ENCODE assay signal across 8 cellular contexts in genomic region chr16:73056911-73057310, GRCh38. TPM values are rescaled to one million over a fixed set of nuclear protein-coding genes. Genes with fewer than 3 reads are reported as not detected.
DNase-seq lines count a peak whose midpoint lies in the region; ATAC-seq and TF ChIP-seq lines count a peak whose summit lies in the region.

No MANE protein-coding gene starts in this region.

- ATAC-seq in heart right ventricle (no peak), Right ventricle myocardium inferior (no peak), right lobe of liver (no peak), HG02973 (IDR thresholded peaks at IDR 0.05; ENCODE audit: unreplicated experiment) (no peak), GM21737 (IDR thresholded peaks at IDR 0.05; ENCODE audit: unreplicated experiment) (no peak)

- peaks cover 0 to 62% (median 36%) of the 10 kb centered on the region in 9 donors for H3K4me1 ChIP-seq in heart right ventricle
- peaks cover 0 to 32% (median 17%) of the 10 kb centered on the region in 4 donors for H3K4me1 ChIP-seq in right lobe of liver
- H3K4me1 ChIP-seq in vagina: peaks cover 41% of the 10 kb centered on the region

- no peak for TF ChIP-seq POLR2A in right lobe of liver (IDR thresholded peaks at IDR 0.05)
- TF ChIP-seq POLR2A in vagina (IDR thresholded peaks at IDR 0.05): no peak

- peak overlapping the region; percentile 90 to 99 (median 95) for H3K27ac ChIP-seq in heart right ventricle
- H3K27ac ChIP-seq in angular gyrus (ENCODE audit: low read depth, low read length): peak overlapping the region; percentile 40
- peak overlapping the region; percentile 94 to 99 (median 96) for H3K27ac ChIP-seq in right lobe of liver
- peak overlapping the region; percentile 93 for H3K27ac ChIP-seq in vagina

- DNase-seq in heart right ventricle (no peak), Right ventricle myocardium inferior (ENCODE audit: missing footprints) (no peak), right lobe of liver (no peak), vagina (ENCODE audit: extremely low spot score in 2 of 2) (no peak), NCI-H2171 (lab: John Stamatoyannopoulos, UW) (no peak)

- no peaks in the 10 kb centered on the region for H3K9me3 ChIP-seq in heart right ventricle
- no peaks in the 10 kb centered on the region for H3K9me3 ChIP-seq in right lobe of liver
- no peaks in the 10 kb centered on the region for H3K9me3 ChIP-seq in vagina

- H3K36me3 ChIP-seq in heart right ventricle (no peaks in the 10 kb centered on the region), right lobe of liver (no peaks in the 10 kb centered on the region), vagina (no peaks in the 10 kb centered on the region)

- intact Hi-C loops in heart right ventricle (cut with DNase I) (loop anchor here in 6 of 10 donors (5.0 to 10.0 kb wide), 7 partner anchors 70 to 392 kb away; no protein-coding TSS in a partner anchor), Right ventricle myocardium inferior (cut with DNase I) (loop anchor here (5.0 kb wide), 3 partner anchors 70 to 210 kb away; no protein-coding TSS in a partner anchor), right lobe of liver (cut with DNase I) (no loop called here), vagina (cut with DNase I) (no loop called here)

- H3K27me3 ChIP-seq in heart right ventricle (peaks cover 0 to 14% (median 12%) of the 10 kb centered on the region in 7 donors), right lobe of liver (no peaks in the 10 kb centered on the region), vagina (no peaks in the 10 kb centered on the region)

- WGBS in heart right ventricle, 2 donors: 61 to 69% methylated on average over 6 of the region's 6 CpGs
- 12% methylated on average over 6 of the region's 6 CpGs for WGBS in right lobe of liver (ENCODE audit: insufficient coverage, low coverage, low lambda C conversion rate, missing lambda C conversion rate)

- TF ChIP-seq CTCF in heart right ventricle (IDR thresholded peaks at IDR 0.05): no peak
- no peak for TF ChIP-seq CTCF in right lobe of liver (IDR thresholded peaks at IDR 0.05)
- TF ChIP-seq CTCF in vagina (IDR thresholded peaks at IDR 0.05): no peak

- H3K4me3 ChIP-seq in heart right ventricle (peak overlapping the region in 9 of 10 donors; percentile 48 to 88 (median 75)), right lobe of liver (peak overlapping the region; percentile 57 to 68 (median 58)), vagina (peak overlapping the region; percentile 54 to 76)

RNA-seq across cellular contexts. Expression of gene ZFHX3, which starts 9.0 kb away (rescaled TPM):
- 10 to 100 TPM in 6 of 10 donors, 1 to 10 TPM in 4; 7.9 to 15.2 (median 11.7) TPM for total RNA-seq in heart right ventricle
- polyA plus RNA-seq in heart right ventricle: 1 to 10 TPM; 1.6 to 4.0 TPM
- total RNA-seq in Right ventricle myocardium inferior: 8.4 TPM
- 1 to 10 TPM; 7.1 to 9.4 (median 7.7) TPM for total RNA-seq in right lobe of liver
- total RNA-seq in vagina: 28.0 TPM

Comparison
In these comparisons a context has a peak if more than half of its experiments do, and no peak if none do; other contexts are left out.
1. H3K27ac ChIP-seq: peak in every context shown above with its lines; median percentile 96 in right lobe of liver; 95 in heart right ventricle; 93 in vagina; 40 in angular gyrus.
2. intact Hi-C loops: an anchor here in heart right ventricle (5.0 to 10.0 kb wide) and Right ventricle myocardium inferior (5.0 kb wide); none called in right lobe of liver and vagina.